ENCODE assay signal across 8 cellular contexts in the genomic region with DNA sequence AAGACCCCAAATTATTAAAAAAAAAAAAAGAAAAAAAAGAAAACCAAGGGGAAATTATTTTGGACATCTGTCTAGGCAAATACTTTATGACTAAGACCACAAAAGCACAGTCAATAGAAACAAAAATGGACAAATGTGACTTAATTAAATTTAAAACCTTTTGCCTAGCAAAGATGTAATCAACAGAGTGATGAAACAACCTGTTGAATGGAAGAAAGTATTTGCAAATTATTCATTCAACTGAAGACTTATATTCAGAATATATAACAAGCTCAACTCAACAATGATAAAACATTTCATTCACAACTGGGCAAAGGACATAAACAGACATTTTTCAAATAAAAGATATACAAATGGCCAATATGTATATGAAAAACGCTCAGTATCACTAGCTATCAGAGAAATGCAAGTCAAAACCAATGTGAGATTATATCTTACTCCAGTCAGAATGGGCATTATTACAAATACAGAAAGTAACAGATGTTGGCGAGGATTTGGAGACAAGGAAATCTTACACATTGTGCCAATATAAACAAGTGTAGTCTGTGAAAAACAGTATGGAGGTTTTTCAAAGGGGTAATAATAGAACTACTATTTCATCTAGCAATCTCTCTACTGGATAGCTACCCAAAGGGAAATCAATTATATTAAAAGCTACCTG.
"Had no signal": no experiment of that assay in that cellular context is flagged by ENCODE, and none has a peak within 500 bp of the region (broad histone marks: within the 10 kb centered on the region; RNA-seq: fewer than 3 reads in every experiment).

No MANE protein-coding gene starts in this region.

- FAIRE-seq: H1, HTR-8/SVneo, K562 had no signal

- H3K4me3 Mint-ChIP-seq: GM23338 had no signal

- DNase-seq: H7, IMR-90, KG1 had no signal

- H3K4me2 ChIP-seq: GM23338 had no signal

- H3K27ac Mint-ChIP-seq: GM23338 had no signal

- H3K4me1 Mint-ChIP-seq: GM23338 had no signal

- H3K36me3 ChIP-seq: HAP-1 had no signal

- H3K9me3 ChIP-seq: HAP-1 had no signal

- H2AFZ ChIP-seq: GM23338 had no signal

- H3K4me3 ChIP-seq: GM23338, HAP-1, K562 had no signal

- H3K4me1 ChIP-seq: HAP-1 had no signal
